ENCODE assay signal across 13 cellular contexts in genomic region chr11:64263021-64263946, GRCh38. TPM values are rescaled to one million over a fixed set of nuclear protein-coding genes. Genes with fewer than 3 reads are reported as not detected.
DNase-seq lines count a peak whose midpoint lies in the region; ATAC-seq and TF ChIP-seq lines count a peak whose summit lies in the region.
"Had no signal": no experiment of that assay in that cellular context is flagged by ENCODE, and none has a peak within 500 bp of the region (broad histone marks: within the 10 kb centered on the region; RNA-seq: fewer than 3 reads in every experiment).

No MANE protein-coding gene starts in this region.

- TF ChIP-seq CTCF in RWPE1 (conservative IDR thresholded peaks at IDR 0.05; ENCODE audit: low read depth) = no peak
- TF ChIP-seq CTCF in foreskin keratinocyte (conservative IDR thresholded peaks at IDR 0.05) = no peak

- peaks cover 12% of the 10 kb centered on the region for H3K4me1 ChIP-seq in foreskin keratinocyte

- CTCF ChIA-PET in RWPE1 (lab: Yijun Ruan, JAX) = interaction anchor here (0.6 to 1.8 kb wide), 4 partner anchors 11 to 33 kb away, joined by 4 to 6 read pairs (median 5); partner anchors contain the start of gene PLCB3

- POLR2A ChIA-PET in RWPE1 (lab: Yijun Ruan, JAX; ENCODE audit: low non-redundant PET) = no interaction called here

- no peaks in the 10 kb centered on the region for H3K27me3 ChIP-seq in foreskin keratinocyte
- H3K27me3 ChIP-seq: cardiac muscle cell, ovary, Peyer's patch, thyroid gland had no signal

- DNase-seq in AG08396 (ENCODE audit: low spot score) (peak; percentile 37), RWPE1 (ENCODE audit: low spot score) (no peak), foreskin keratinocyte (peak in 1 of 2 donors; percentile 56), caudate nucleus (lab: John Stamatoyannopoulos, UW) (no peak), NCI-H345 treated with DMSO at 0.1 percent for 48 hours (lab: John Stamatoyannopoulos, UW; ENCODE audit: unreplicated experiment) (no peak)
- no peak for DNase-seq in stimulated activated CD4-positive, alpha-beta T cell treated with anti-CD3 and anti-CD28 coated beads, Interleukin-12 subunit alpha, Interleukin-12 subunit beta, amount 100 ng/mL, for 4 hours
- DNase-seq: activated T-cell treated with anti-CD3 and anti-CD28 coated beads, Interleukin-2, amount 50 U/mL, for 24 hours; kidney glomerular epithelial cell; NCI-H2081 treated with DMSO at 0.1 percent for 48 hours; ovary; Peyer's patch; thyroid gland had no signal

- H3K27ac ChIP-seq in RWPE1 (peak overlapping the region; percentile 99), foreskin keratinocyte (no peak overlapping the region), caudate nucleus (ENCODE audit: low read depth, low read length) (no peak overlapping the region)
- H3K27ac ChIP-seq: cardiac muscle cell, ovary, Peyer's patch, thyroid gland had no signal

- ATAC-seq in foreskin keratinocyte = peak; percentile 33

RNA-seq across cellular contexts. Expression of gene PLCB3, which starts 12.0 kb away (rescaled TPM):
- 66.4 and 79.6 TPM in 2 replicates for total RNA-seq in foreskin keratinocyte
- 37.1 and 40.6 TPM in 2 replicates for polyA plus RNA-seq in foreskin keratinocyte

RNA-seq across cellular contexts. Expression of gene PPP1R14B, which starts 16.5 kb away (rescaled TPM):
- 591 and 629 TPM in 2 replicates for total RNA-seq in foreskin keratinocyte
- polyA plus RNA-seq in foreskin keratinocyte = 706 and 722 TPM in 2 replicates

RNA-seq across cellular contexts. Expression of gene BAD, which starts 21.2 kb away (rescaled TPM):
- total RNA-seq in foreskin keratinocyte = 125 TPM in 2 replicates
- 181 TPM in 2 replicates for polyA plus RNA-seq in foreskin keratinocyte

RNA-seq across cellular contexts. Expression of gene GPR137, which starts 22.4 kb away (rescaled TPM):
- total RNA-seq in foreskin keratinocyte = 18.3 and 19.0 TPM in 2 replicates
- 29.0 and 31.2 TPM in 2 replicates for polyA plus RNA-seq in foreskin keratinocyte

RNA-seq across cellular contexts. Expression of gene FKBP2, which starts 22.4 kb away (rescaled TPM):
- 79.5 and 84.0 TPM in 2 replicates for total RNA-seq in foreskin keratinocyte
- polyA plus RNA-seq in foreskin keratinocyte = 145 and 159 TPM in 2 replicates
